In the genomic region with DNA sequence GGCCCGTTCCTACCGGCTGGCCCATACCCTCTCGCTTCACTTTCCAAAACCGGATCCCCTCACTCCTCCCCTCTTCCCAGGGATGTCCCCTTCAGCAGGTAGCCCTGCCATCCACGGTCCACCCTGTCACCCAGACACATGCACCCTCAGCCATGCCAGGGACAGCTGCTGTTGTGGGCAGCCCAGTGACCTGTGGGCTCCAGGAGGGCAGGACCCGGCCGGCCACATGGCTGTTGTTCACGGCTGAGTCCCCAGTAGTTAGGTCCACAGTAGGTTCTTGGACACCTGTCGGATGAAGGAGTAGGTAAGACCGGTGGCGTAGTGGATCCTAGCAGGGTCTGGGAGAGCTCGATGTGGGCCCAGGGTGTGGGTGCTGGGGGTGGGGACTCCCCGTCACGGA, we compare ENCODE assay signal across 13 cellular contexts.
"Had no signal": no experiment of that assay in that cellular context is flagged by ENCODE, and none has a peak within 500 bp of the region (broad histone marks: within the 10 kb centered on the region; RNA-seq: fewer than 3 reads in every experiment).

No MANE protein-coding gene starts in this region.

- H3K27me3 ChIP-seq: ovary, stomach had no signal

- H3K4me3 Mint-ChIP-seq: immature natural killer cell had no signal

- H3K4me3 ChIP-seq: lung, ovary, stomach had no signal

- H3K9me3 Mint-ChIP-seq: activated naive CD4-positive, alpha-beta T cell treated with anti-CD3 and anti-CD28 coated beads, Interleukin-2, amount 50 U/mL, for 72 hours; immature natural killer cell; nephron had no signal

- DNase-seq: activated CD4-positive, alpha-beta T cell treated with anti-CD3 and anti-CD28 coated beads, Interleukin-2, amount 50 U/mL, for 1 hour; activated effector memory CD4-positive, alpha-beta T cell treated with Interleukin-2 at 50 U/mL for 16 hours; amniotic stem cell; cerebellar nuclear complex; dermis blood vessel endothelial cell; immature natural killer cell; ovary; stimulated activated CD4-positive, alpha-beta T cell treated with anti-CD3 and anti-CD28 coated beads, Interleukin-4, amount 100 ng/mL, for 1 hour; stimulated activated CD8-positive, alpha-beta memory T cell treated with anti-CD3 and anti-CD28 coated beads, Interleukin-4, amount 100 ng/mL, for 48 hours; stomach had no signal

- H3K36me3 ChIP-seq: ovary had no signal

- H3K27ac ChIP-seq: ovary, stomach had no signal

- H3K36me3 Mint-ChIP-seq: immature natural killer cell had no signal

- ATAC-seq: activated naive CD4-positive, alpha-beta T cell treated with anti-CD3 and anti-CD28 coated beads, Interleukin-2, amount 50 U/mL, for 72 hours had no signal

- H3K9me3 ChIP-seq: ovary, stomach had no signal
